In the genomic region with DNA sequence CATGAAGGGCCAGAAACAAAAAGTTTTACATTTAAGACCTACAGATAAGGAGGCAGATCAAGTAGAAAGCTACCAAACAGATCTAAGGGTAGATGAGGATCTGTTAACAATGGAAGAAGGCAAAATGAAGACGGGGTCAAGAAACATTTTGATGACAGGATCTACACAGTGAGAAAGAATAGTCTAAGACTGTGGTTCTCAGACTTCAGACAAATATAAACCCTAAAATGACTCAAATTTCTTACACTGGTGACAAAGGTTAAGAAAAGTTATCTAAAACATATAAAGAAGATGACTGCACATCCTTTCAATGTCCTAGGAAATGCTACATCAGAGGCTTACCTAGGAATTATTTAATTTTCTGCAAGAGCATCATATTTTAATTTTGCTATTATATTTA, we compare ENCODE assay signal across 22 cellular contexts.
"Had no signal": no experiment of that assay in that cellular context is flagged by ENCODE, and none has a peak within 500 bp of the region (broad histone marks: within the 10 kb centered on the region; RNA-seq: fewer than 3 reads in every experiment).

No MANE protein-coding gene starts in this region.

- H3K27me3 Mint-ChIP-seq: naive B cell had no signal

- H3K4me3 ChIP-seq: colonic mucosa, hepatocyte, left ventricle myocardium inferior, lower lobe of right lung, neural progenitor cell, ovary, tibial artery, upper lobe of left lung, uterus had no signal

- H2AFZ ChIP-seq: hepatocyte, neural progenitor cell had no signal

- H3K4me1 ChIP-seq: colonic mucosa, uterus had no signal

- H3K9ac ChIP-seq: neural progenitor cell had no signal

- H3K9me3 Mint-ChIP-seq: naive B cell, neural progenitor cell had no signal

- DNase-seq: colonic mucosa; effector CD4-positive, alpha-beta T cell; foreskin melanocyte; head of caudate nucleus; kidney; left cardiac atrium; left ventricle myocardium inferior; lower lobe of right lung; mesenchymal stem cell; naive B cell; nucleus accumbens; ovary; right cardiac atrium; small intestine; stimulated activated CD4-positive, alpha-beta T cell treated with anti-CD3 and anti-CD28 coated beads, Interleukin-12 subunit alpha, Interleukin-12 subunit beta, amount 100 ng/mL, for 4 hours; stimulated activated CD4-positive, alpha-beta T cell treated with anti-CD3 and anti-CD28 coated beads, Interleukin-2, amount 100 ng/mL, for 48 hours; stimulated activated naive CD8-positive, alpha-beta T cell treated with anti-CD3 and anti-CD28 coated beads, Interleukin-15, Interleukin-2, amounts not matched to agents 100 U/mL and 50 U/mL, for 24 hours; tibial artery; upper lobe of left lung; uterus had no signal

- H3K27me3 ChIP-seq: colonic mucosa, hepatocyte, neural progenitor cell, ovary, tibial artery, upper lobe of left lung, uterus had no signal

- H3K4me2 ChIP-seq: hepatocyte, neural progenitor cell had no signal

- H3K4me3 Mint-ChIP-seq: naive B cell, neural progenitor cell had no signal

- H3K4me1 Mint-ChIP-seq: neural progenitor cell had no signal

- H3K27ac ChIP-seq: colonic mucosa, hepatocyte, left ventricle myocardium inferior, lower lobe of right lung, neural progenitor cell, ovary, tibial artery, upper lobe of left lung, uterus had no signal

- H3K27ac Mint-ChIP-seq: neural progenitor cell had no signal

- H3K9me3 ChIP-seq: colonic mucosa, left ventricle myocardium inferior, lower lobe of right lung, ovary, tibial artery, upper lobe of left lung, uterus had no signal

- H3K36me3 ChIP-seq: colonic mucosa, left ventricle myocardium inferior, neural progenitor cell, ovary, tibial artery, uterus had no signal

- ATAC-seq: left cardiac atrium; lower lobe of right lung; right cardiac atrium; stimulated activated naive CD8-positive, alpha-beta T cell treated with anti-CD3 and anti-CD28 coated beads, Interleukin-15, Interleukin-2, amounts not matched to agents 100 U/mL and 50 U/mL, for 24 hours had no signal
